14 cellular contexts compared by ENCODE assay signal in genomic region chr3:171802601-171802956, GRCh38. TPM values are rescaled to one million over a fixed set of nuclear protein-coding genes. Genes with fewer than 3 reads are reported as not detected.
A peak's percentile ranks its signal among the peaks of the same experiment; 100 is the strongest.
DNase-seq lines count a peak whose midpoint lies in the region; ATAC-seq and TF ChIP-seq lines count a peak whose summit lies in the region.
"Had no signal": no experiment of that assay in that cellular context is flagged by ENCODE, and none has a peak within 500 bp of the region (broad histone marks: within the 10 kb centered on the region; RNA-seq: fewer than 3 reads in every experiment).

No MANE protein-coding gene starts in this region.

- H3K9ac ChIP-seq in skeletal muscle satellite cell (ENCODE audit: low read depth, low read length) = peak overlapping the region; percentile 49

- H3K27ac ChIP-seq in coronary artery = peak overlapping the region; percentile 1 to 45

- H3K4me3 ChIP-seq in coronary artery = no peak overlapping the region
- no peak overlapping the region for H3K4me3 ChIP-seq in skeletal muscle satellite cell (ENCODE audit: low read length)

- H3K36me3 ChIP-seq in skeletal muscle satellite cell (ENCODE audit: insufficient read depth, low read length) = no peaks in the 10 kb centered on the region

- H3K27me3 ChIP-seq in skeletal muscle satellite cell (ENCODE audit: control insufficient read depth, insufficient read depth, low read length) = no peaks in the 10 kb centered on the region

- no peak overlapping the region for H3K4me2 ChIP-seq in skeletal muscle satellite cell (ENCODE audit: low read length)

- ATAC-seq in GM18517 (IDR thresholded peaks at IDR 0.05; ENCODE audit: unreplicated experiment) = peak; percentile 46
- ATAC-seq in HG02798 (IDR thresholded peaks at IDR 0.05; ENCODE audit: poor library complexity, unreplicated experiment) = peak; percentile 50
- no peak for ATAC-seq in GM19395 (IDR thresholded peaks at IDR 0.05; ENCODE audit: unreplicated experiment)
- ATAC-seq in GM21528 (IDR thresholded peaks at IDR 0.05; ENCODE audit: low FRiP score, unreplicated experiment) = no peak

- DNase-seq in coronary artery (ENCODE audit: low spot score) (no peak), SW 1271 (lab: John Stamatoyannopoulos, UW) (no peak)
- no peak for DNase-seq in stimulated activated CD4-positive, alpha-beta T cell treated with anti-CD3 and anti-CD28 coated beads, Interleukin-12 subunit alpha, Interleukin-12 subunit beta, amount 100 ng/mL, for 4 hours
- DNase-seq: H9, head of caudate nucleus, NCI-H2171 treated with DMSO at 0.1 percent for 48 hours, T-helper 9 cell had no signal

- peaks cover 45% of the 10 kb centered on the region for H3K4me1 ChIP-seq in skeletal muscle satellite cell (ENCODE audit: control insufficient read depth, insufficient read depth, low read length)

- TF ChIP-seq CTCF in coronary artery (IDR thresholded peaks at IDR 0.05) = no peak

- no peaks in the 10 kb centered on the region for H3K9me3 ChIP-seq in skeletal muscle satellite cell (replicated peaks; ENCODE audit: low read length)

RNA-seq across cellular contexts. Expression of gene PLD1, which starts 7.7 kb away (rescaled TPM):
- total RNA-seq in skeletal muscle satellite cell (2012; rRNA removed) = 6.8 and 10.7 TPM in 2 replicates
- total RNA-seq: OCI-LY7 had no signal

RNA-seq across cellular contexts. Expression of gene TMEM212, which starts 40.6 kb away (rescaled TPM):
- total RNA-seq in skeletal muscle satellite cell (2012; rRNA removed) = not detected in 2 replicates
- total RNA-seq: H9, lung microvascular endothelial cell, OCI-LY7 had no signal

Comparison
In these comparisons a context has a peak if more than half of its experiments do, and no peak if none do; other contexts are left out.
1. ATAC-seq: peak in GM18517 (single experiment) and HG02798 (single experiment); none in GM19395 (single experiment) and GM21528 (single experiment).